In genomic region chr1:161198206-161198876, GRCh38 we compare ENCODE assay signal across 1 cellular context.
A peak's percentile ranks its signal among the peaks of the same experiment; 100 is the strongest.
TF ChIP-seq lines count a peak whose summit lies in the region.

No MANE protein-coding gene starts in this region.

TF ChIP-seq in K562, 482 proteins besides CTCF, POLR2A, EP300 and RAD21:
- peak; percentile 90 for TF ChIP-seq NFIC (IDR thresholded peaks at IDR 0.05)
- no peak for TF ChIP-seq CBX1 (IDR thresholded peaks at IDR 0.05; ENCODE audit: low read depth)
- TF ChIP-seq RBFOX2 (IDR thresholded peaks at IDR 0.05; ENCODE audit: low read depth, low read length), result peak; percentile 57; the same call in 1 of the 2 replicates
TF ChIP-seq in K562: peak in this region for 2.
